Comparison of ENCODE assay signal across 1 cellular context in genomic region chr17:6755731-6756184, GRCh38.
TF ChIP-seq lines count a peak whose summit lies in the region.

XAF1 (plus strand) TSS chr17:6756046; CDS start chr17:6756079, 33 bp downstream.

TF ChIP-seq in K562, 482 proteins besides CTCF, POLR2A, EP300 and RAD21 (continued from another document):
- no peak for TF ChIP-seq STAG1 (CRISPR knock-in tag; IDR thresholded peaks at IDR 0.05; ENCODE audit: borderline replicate concordance)
- TF ChIP-seq ZNF695 (CRISPR knock-in tag; IDR thresholded peaks at IDR 0.05), result no peak
- no peak for TF ChIP-seq POLR3G (IDR thresholded peaks at IDR 0.05; ENCODE audit: extremely low read depth, insufficient read length, insufficient replicate concordance)
- TF ChIP-seq NFRKB (IDR thresholded peaks at IDR 0.05; ENCODE audit: low read depth), result no peak
TF ChIP-seq in K562: peak in this region for 0.
